ENCODE assay signal across 1 cellular context in genomic region chr9:72128526-72128925, GRCh38.
TF ChIP-seq lines count a peak whose summit lies in the region.

No MANE protein-coding gene starts in this region.

TF ChIP-seq in HepG2, 621 proteins besides CTCF, POLR2A, EP300 and RAD21 (continued from another document):
- no peak for TF ChIP-seq ZFP37 (CRISPR knock-in tag; IDR thresholded peaks at IDR 0.05; ENCODE audit: borderline replicate concordance)
- no peak for TF ChIP-seq ZBTB20 (CRISPR knock-in tag; IDR thresholded peaks at IDR 0.05; ENCODE audit: borderline replicate concordance, low read depth)
- TF ChIP-seq, protein P1, sequence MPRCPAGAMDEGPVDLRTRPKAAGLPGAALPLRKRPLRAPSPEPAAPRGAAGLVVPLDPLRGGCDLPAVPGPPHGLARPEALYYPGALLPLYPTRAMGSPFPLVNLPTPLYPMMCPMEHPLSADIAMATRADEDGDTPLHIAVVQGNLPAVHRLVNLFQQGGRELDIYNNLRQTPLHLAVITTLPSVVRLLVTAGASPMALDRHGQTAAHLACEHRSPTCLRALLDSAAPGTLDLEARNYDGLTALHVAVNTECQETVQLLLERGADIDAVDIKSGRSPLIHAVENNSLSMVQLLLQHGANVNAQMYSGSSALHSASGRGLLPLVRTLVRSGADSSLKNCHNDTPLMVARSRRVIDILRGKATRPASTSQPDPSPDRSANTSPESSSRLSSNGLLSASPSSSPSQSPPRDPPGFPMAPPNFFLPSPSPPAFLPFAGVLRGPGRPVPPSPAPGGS (CRISPR knock-in tag; IDR thresholded peaks at IDR 0.05) = no peak
- no peak for TF ChIP-seq HNRNPK (IDR thresholded peaks at IDR 0.05; ENCODE audit: low read depth, low read length, poor library complexity, severe bottlenecking)
- TF ChIP-seq SAFB2 (CRISPR knock-in tag; IDR thresholded peaks at IDR 0.05; ENCODE audit: borderline replicate concordance, low read depth) = no peak
- TF ChIP-seq ZNF205 (CRISPR knock-in tag; IDR thresholded peaks at IDR 0.05) = no peak
- TF ChIP-seq, protein P2, sequence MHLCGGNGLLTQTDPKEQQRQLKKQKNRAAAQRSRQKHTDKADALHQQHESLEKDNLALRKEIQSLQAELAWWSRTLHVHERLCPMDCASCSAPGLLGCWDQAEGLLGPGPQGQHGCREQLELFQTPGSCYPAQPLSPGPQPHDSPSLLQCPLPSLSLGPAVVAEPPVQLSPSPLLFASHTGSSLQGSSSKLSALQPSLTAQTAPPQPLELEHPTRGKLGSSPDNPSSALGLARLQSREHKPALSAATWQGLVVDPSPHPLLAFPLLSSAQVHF (CRISPR knock-in tag; IDR thresholded peaks at IDR 0.05) = no peak
- TF ChIP-seq ZEB1 (IDR thresholded peaks at IDR 0.05; ENCODE audit: insufficient replicate concordance, low read depth) = no peak
- TF ChIP-seq ZNF850 (CRISPR knock-in tag; conservative IDR thresholded peaks at IDR 0.05) = no peak
- TF ChIP-seq MIER2 (CRISPR knock-in tag; IDR thresholded peaks at IDR 0.05) = no peak
- no peak for TF ChIP-seq ZSCAN30 (CRISPR knock-in tag; IDR thresholded peaks at IDR 0.05)
- no peak for TF ChIP-seq THRA (CRISPR knock-in tag; IDR thresholded peaks at IDR 0.05; ENCODE audit: borderline replicate concordance)
- TF ChIP-seq ZNF263 (CRISPR knock-in tag; IDR thresholded peaks at IDR 0.05) = no peak
- TF ChIP-seq KLF12 (CRISPR knock-in tag; IDR thresholded peaks at IDR 0.05; ENCODE audit: borderline replicate concordance) = no peak
- TF ChIP-seq ZNF460 (CRISPR knock-in tag; IDR thresholded peaks at IDR 0.05; ENCODE audit: borderline replicate concordance) = no peak
- TF ChIP-seq PITX1 (CRISPR knock-in tag; IDR thresholded peaks at IDR 0.05) = no peak
- TF ChIP-seq TEF (CRISPR knock-in tag; IDR thresholded peaks at IDR 0.05) = no peak
- no peak for TF ChIP-seq DR1 (CRISPR knock-in tag; IDR thresholded peaks at IDR 0.05)
TF ChIP-seq in HepG2: peak in this region for 0.
